Comparison of ENCODE assay signal across 1 cellular context in genomic region chr16:4402439-4403132, GRCh38.
TF ChIP-seq lines count a peak whose summit lies in the region.

No MANE protein-coding gene starts in this region.

TF ChIP-seq in HepG2, 621 proteins besides CTCF, POLR2A, EP300 and RAD21 (continued from another document and continues in another):
- no peak; the same call in 1 of the 2 replicates for TF ChIP-seq FOSL2 (CRISPR knock-in tag; IDR thresholded peaks at IDR 0.05)
- no peak for TF ChIP-seq ZNF337 (CRISPR knock-in tag; IDR thresholded peaks at IDR 0.05; ENCODE audit: borderline replicate concordance, low read depth)
- no peak for TF ChIP-seq CEBPB (IDR thresholded peaks at IDR 0.05; ENCODE audit: borderline replicate concordance, low read depth, low read length)
- no peak for TF ChIP-seq SRSF1 (optimal IDR thresholded peaks at IDR 0.05; ENCODE audit: low read depth, low read length)
- no peak; the same call in 1 of the 2 replicates for TF ChIP-seq NR2F2 (IDR thresholded peaks at IDR 0.05; ENCODE audit: borderline replicate concordance, low read depth)
- TF ChIP-seq ATF1 (CRISPR knock-in tag; IDR thresholded peaks at IDR 0.05) = no peak
- peak; percentile 37; the same call in 1 of the 2 replicates for TF ChIP-seq PHF8 (CRISPR knock-in tag; IDR thresholded peaks at IDR 0.05)
- TF ChIP-seq GLI4 (CRISPR knock-in tag; IDR thresholded peaks at IDR 0.05; ENCODE audit: borderline replicate concordance) = no peak
- TF ChIP-seq ZNF331 (CRISPR knock-in tag; IDR thresholded peaks at IDR 0.05) = peak; percentile 41; the same call in 1 of the 2 replicates
- no peak for TF ChIP-seq TBX3 (IDR thresholded peaks at IDR 0.05; ENCODE audit: borderline replicate concordance)
- no peak for TF ChIP-seq NCOA1 (CRISPR knock-in tag; IDR thresholded peaks at IDR 0.05)
- TF ChIP-seq MBD4 (IDR thresholded peaks at IDR 0.05; ENCODE audit: borderline replicate concordance, low read length) = no peak
- TF ChIP-seq ZNF335 (CRISPR knock-in tag; IDR thresholded peaks at IDR 0.05) = no peak
- peak; percentile 27; the same call in 1 of the 2 replicates for TF ChIP-seq PHF21A (CRISPR knock-in tag; IDR thresholded peaks at IDR 0.05)
- no peak for TF ChIP-seq BRF2 (CRISPR knock-in tag; IDR thresholded peaks at IDR 0.05)
- no peak for TF ChIP-seq TRIM22 (IDR thresholded peaks at IDR 0.05)
- TF ChIP-seq MXD4 (CRISPR knock-in tag; IDR thresholded peaks at IDR 0.05) = 0 out of 2 replicates have a peak, but pooled peaks have one; percentile 40
- no peak for TF ChIP-seq SP2 (CRISPR knock-in tag; IDR thresholded peaks at IDR 0.05)
- TF ChIP-seq ZNF605 (CRISPR knock-in tag; IDR thresholded peaks at IDR 0.05) = no peak
- TF ChIP-seq NR2F6 (IDR thresholded peaks at IDR 0.05) = no peak
- TF ChIP-seq NR2F6 (CRISPR knock-in tag; IDR thresholded peaks at IDR 0.05) = no peak
- no peak for TF ChIP-seq GABPA (IDR thresholded peaks at IDR 0.05; ENCODE audit: low read depth, low read length)
- TF ChIP-seq GABPA (CRISPR knock-in tag; IDR thresholded peaks at IDR 0.05; ENCODE audit: low read depth) = no peak
- TF ChIP-seq ZNF3 (CRISPR knock-in tag; IDR thresholded peaks at IDR 0.05) = no peak
- TF ChIP-seq PRPF4 (IDR thresholded peaks at IDR 0.05; ENCODE audit: low read depth, low read length, poor library complexity, severe bottlenecking) = no peak
- TF ChIP-seq ZUFSP (CRISPR knock-in tag; IDR thresholded peaks at IDR 0.05; ENCODE audit: borderline replicate concordance) = no peak
- TF ChIP-seq ZNF816 (CRISPR knock-in tag; IDR thresholded peaks at IDR 0.05; ENCODE audit: borderline replicate concordance) = no peak
- peak; percentile 45; the same call in 1 of the 2 replicates for TF ChIP-seq YEATS2 (CRISPR knock-in tag; IDR thresholded peaks at IDR 0.05; ENCODE audit: borderline replicate concordance)
- no peak for TF ChIP-seq ZNF430 (CRISPR knock-in tag; IDR thresholded peaks at IDR 0.05)
- TF ChIP-seq ZBTB46 (CRISPR knock-in tag; IDR thresholded peaks at IDR 0.05; ENCODE audit: borderline replicate concordance) = 0 out of 2 replicates have a peak, but pooled peaks have one; percentile 63
- no peak for TF ChIP-seq ZMYM2 (CRISPR knock-in tag; IDR thresholded peaks at IDR 0.05)
- TF ChIP-seq NFAT5 (CRISPR knock-in tag; IDR thresholded peaks at IDR 0.05) = no peak
- TF ChIP-seq ZNF136 (CRISPR knock-in tag; IDR thresholded peaks at IDR 0.05; ENCODE audit: low read depth) = no peak
- no peak for TF ChIP-seq STAT5B (CRISPR knock-in tag; IDR thresholded peaks at IDR 0.05)
- no peak for TF ChIP-seq ZNF24 (IDR thresholded peaks at IDR 0.05)
- no peak for TF ChIP-seq FIP1L1 (IDR thresholded peaks at IDR 0.05; ENCODE audit: borderline replicate concordance, insufficient read depth, low read depth, low read length)
- no peak for TF ChIP-seq RORA (CRISPR knock-in tag; IDR thresholded peaks at IDR 0.05)
- no peak for TF ChIP-seq ISX (CRISPR knock-in tag; conservative IDR thresholded peaks at IDR 0.05)
- no peak for TF ChIP-seq ZNF83 (CRISPR knock-in tag; IDR thresholded peaks at IDR 0.05; ENCODE audit: borderline replicate concordance)
- TF ChIP-seq ZNF580 (CRISPR knock-in tag; IDR thresholded peaks at IDR 0.05; ENCODE audit: borderline replicate concordance, low read depth) = 0 out of 2 replicates have a peak, but pooled peaks have one; percentile 61
- TF ChIP-seq CREB1 (IDR thresholded peaks at IDR 0.05) = no peak
- no peak for TF ChIP-seq CREB1 (CRISPR knock-in tag; IDR thresholded peaks at IDR 0.05)
- no peak for TF ChIP-seq FOXP1 (IDR thresholded peaks at IDR 0.05)
- no peak for TF ChIP-seq FOXP1 (CRISPR knock-in tag; IDR thresholded peaks at IDR 0.05)
- TF ChIP-seq ZBTB7B (CRISPR knock-in tag; IDR thresholded peaks at IDR 0.05) = no peak
- no peak for TF ChIP-seq TERF1 (CRISPR knock-in tag; IDR thresholded peaks at IDR 0.05)
- TF ChIP-seq ZNF782 (CRISPR knock-in tag; IDR thresholded peaks at IDR 0.05; ENCODE audit: borderline replicate concordance) = no peak
- peak; percentile 83 for TF ChIP-seq ZNF687 (CRISPR knock-in tag; IDR thresholded peaks at IDR 0.05)
- no peak for TF ChIP-seq ZNF382 (CRISPR knock-in tag; IDR thresholded peaks at IDR 0.05; ENCODE audit: borderline replicate concordance)
- no peak for TF ChIP-seq ATM (IDR thresholded peaks at IDR 0.05; ENCODE audit: borderline replicate concordance)
- no peak for TF ChIP-seq GRHL1 (CRISPR knock-in tag; conservative IDR thresholded peaks at IDR 0.05)
- TF ChIP-seq CBX5 (CRISPR knock-in tag; IDR thresholded peaks at IDR 0.05; ENCODE audit: borderline replicate concordance) = peak; percentile 24; the same call in 1 of the 2 replicates
